ENCODE assay signal across 9 cellular contexts in the genomic region with DNA sequence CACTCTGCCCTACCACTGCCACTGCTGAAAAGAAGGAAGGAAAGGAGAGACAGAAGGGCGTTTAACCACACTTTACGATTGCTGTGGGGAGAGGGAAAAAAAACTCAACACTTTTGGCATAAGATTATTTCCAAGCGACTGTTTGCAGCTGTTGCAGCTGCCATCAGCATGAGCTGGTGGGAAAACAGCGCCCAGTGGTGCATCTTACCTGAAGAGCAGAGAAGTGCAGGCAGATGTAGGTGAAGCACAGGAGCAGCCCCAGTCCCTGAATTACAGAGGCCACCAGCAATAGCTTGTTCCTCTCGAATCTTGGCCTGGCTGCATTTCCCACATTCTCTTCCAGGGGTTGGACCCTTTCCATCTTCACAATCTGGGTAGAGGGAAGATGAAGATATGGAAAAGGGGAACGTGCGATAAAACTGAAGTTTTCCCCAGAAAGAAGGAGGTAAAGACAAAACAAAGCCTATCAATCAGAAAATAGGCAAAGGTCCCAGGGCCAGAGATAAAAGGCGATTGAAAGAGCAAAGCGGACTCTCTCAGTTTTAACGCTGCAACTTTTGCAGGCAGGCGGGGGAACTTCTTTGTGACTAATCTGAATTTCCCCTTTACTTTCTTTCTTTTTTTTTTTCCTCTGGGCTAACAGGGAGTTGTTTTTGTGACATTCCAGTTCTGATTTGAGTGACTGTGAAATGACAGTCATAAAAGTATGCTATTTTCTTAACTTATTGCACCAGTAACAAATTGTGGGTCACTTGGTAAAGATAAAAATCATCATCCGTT. TPM values are rescaled to one million over a fixed set of nuclear protein-coding genes. Genes with fewer than 3 reads are reported as not detected.
DNase-seq lines count a peak whose midpoint lies in the region; ATAC-seq and TF ChIP-seq lines count a peak whose summit lies in the region.
"Had no signal": no experiment of that assay in that cellular context is flagged by ENCODE, and none has a peak within 500 bp of the region (broad histone marks: within the 10 kb centered on the region; RNA-seq: fewer than 3 reads in every experiment).

A gene with protein sequence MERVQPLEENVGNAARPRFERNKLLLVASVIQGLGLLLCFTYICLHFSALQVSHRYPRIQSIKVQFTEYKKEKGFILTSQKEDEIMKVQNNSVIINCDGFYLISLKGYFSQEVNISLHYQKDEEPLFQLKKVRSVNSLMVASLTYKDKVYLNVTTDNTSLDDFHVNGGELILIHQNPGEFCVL (minus strand): TSS at position 516 of the 780 bp plus-strand sequence. CDS start 155 bp downstream, at position 361.

- H3K27ac Mint-ChIP-seq in activated T-helper 2 cell treated with anti-CD3 and anti-CD28 coated beads, Interferon-gamma antibody, Interleukin-2, Interleukin-4, amounts not matched to agents 10 μg/mL and 5 μg/mL and 100 μg/mL, durations not matched to agents 14 hours and 24 hours and 36 hours: no peak within 1 kb of the TSS
- peak within 1 kb of the TSS; percentile 64 for H3K27ac Mint-ChIP-seq in memory B cell

- H3K27me3 ChIP-seq in uterus: no peaks in the 10 kb centered on the region

- no peak for TF ChIP-seq CTCF in uterus (IDR thresholded peaks at IDR 0.05)

- no peaks in the 10 kb centered on the region for H3K9me3 Mint-ChIP-seq in activated T-helper 2 cell treated with anti-CD3 and anti-CD28 coated beads, Interferon-gamma antibody, Interleukin-2, Interleukin-4, amounts not matched to agents 10 μg/mL and 5 μg/mL and 100 μg/mL, durations not matched to agents 14 hours and 24 hours and 36 hours
- no peaks in the 10 kb centered on the region for H3K9me3 Mint-ChIP-seq in memory B cell

- H3K27ac ChIP-seq in uterus: peak within 1 kb of the TSS; percentile 16 to 39
- H3K27ac ChIP-seq: C4-2B had no signal

- H3K4me3 Mint-ChIP-seq in activated T-helper 2 cell treated with anti-CD3 and anti-CD28 coated beads, Interferon-gamma antibody, Interleukin-2, Interleukin-4, amounts not matched to agents 10 μg/mL and 5 μg/mL and 100 μg/mL, durations not matched to agents 14 hours and 24 hours and 36 hours (ENCODE audit: low read depth): peak within 1 kb of the TSS; percentile 61
- peak within 1 kb of the TSS; percentile 35 for H3K4me3 Mint-ChIP-seq in memory B cell

- no peaks in the 10 kb centered on the region for H3K36me3 ChIP-seq in uterus

- DNase-seq in Right ventricle myocardium inferior (ENCODE audit: missing footprints) (peak; percentile 58), cardiac septum (ENCODE audit: low spot score) (no peak), memory B cell (ENCODE audit: low spot score in 2 of 2) (no peak), uterus (peak in 1 of 2 donors; percentile 36), NCI-H446 treated with DMSO at 0.1 percent for 48 hours (lab: John Stamatoyannopoulos, UW) (no peak), NK-92 (lab: John Stamatoyannopoulos, UW; ENCODE audit: unreplicated experiment) (no peak)
- no peak for DNase-seq in activated T-helper 2 cell treated with anti-CD3 and anti-CD28 coated beads, Interferon-gamma antibody, Interleukin-2, Interleukin-4, amounts not matched to agents 10 μg/mL and 5 μg/mL and 100 μg/mL, durations not matched to agents 14 hours and 24 hours and 36 hours (ENCODE audit: low spot score)

- no peak within 1 kb of the TSS for H3K4me3 ChIP-seq in uterus

- ATAC-seq in Right ventricle myocardium inferior: peak; percentile 30
- ATAC-seq in memory B cell (ENCODE audit: low read depth): peak; percentile 37
- no peak for ATAC-seq in GM18867 (IDR thresholded peaks at IDR 0.05; ENCODE audit: unreplicated experiment)

- peaks cover 52% of the 10 kb centered on the region for H3K27me3 Mint-ChIP-seq in activated T-helper 2 cell treated with anti-CD3 and anti-CD28 coated beads, Interferon-gamma antibody, Interleukin-2, Interleukin-4, amounts not matched to agents 10 μg/mL and 5 μg/mL and 100 μg/mL, durations not matched to agents 14 hours and 24 hours and 36 hours (ENCODE audit: low read depth)
- H3K27me3 Mint-ChIP-seq in memory B cell: no peaks in the 10 kb centered on the region

- H3K36me3 Mint-ChIP-seq in activated T-helper 2 cell treated with anti-CD3 and anti-CD28 coated beads, Interferon-gamma antibody, Interleukin-2, Interleukin-4, amounts not matched to agents 10 μg/mL and 5 μg/mL and 100 μg/mL, durations not matched to agents 14 hours and 24 hours and 36 hours (ENCODE audit: low read depth): no peaks in the 10 kb centered on the region
- H3K36me3 Mint-ChIP-seq in memory B cell: no peaks in the 10 kb centered on the region

- H3K9me3 ChIP-seq in uterus: no peaks in the 10 kb centered on the region

- H3K4me1 ChIP-seq in uterus: no peaks in the 10 kb centered on the region

- intact Hi-C loops in Right ventricle myocardium inferior (cut with DNase I) (no loop called here), cardiac septum (cut with DNase I) (no loop called here), uterus (cut with DNase I; ENCODE audit: low total_unique reads) (no loop called here)
- intact Hi-C loops in activated T-helper 2 cell treated with anti-CD3 and anti-CD28 coated beads, Interferon-gamma antibody, Interleukin-2, Interleukin-4, amounts not matched to agents 10 μg/mL and 5 μg/mL and 100 μg/mL, durations not matched to agents 14 hours and 24 hours and 36 hours (cut with micrococcal nuclease): loop anchor here (1.0 to 10.0 kb wide), 5 partner anchors 12 to 562 kb away; no protein-coding TSS in a partner anchor

- no peak for TF ChIP-seq POLR2A in uterus (IDR thresholded peaks at IDR 0.05)

- H3K4me1 Mint-ChIP-seq in activated T-helper 2 cell treated with anti-CD3 and anti-CD28 coated beads, Interferon-gamma antibody, Interleukin-2, Interleukin-4, amounts not matched to agents 10 μg/mL and 5 μg/mL and 100 μg/mL, durations not matched to agents 14 hours and 24 hours and 36 hours (ENCODE audit: low read depth): peaks cover 31% of the 10 kb centered on the region
- H3K4me1 Mint-ChIP-seq in memory B cell: peaks cover 23% of the 10 kb centered on the region

RNA-seq across cellular contexts. Expression of the gene that starts here (rescaled TPM):
- 1.0 TPM for total RNA-seq in Right ventricle myocardium inferior
- 0.22 TPM for total RNA-seq in cardiac septum
- 1.1 and 1.3 TPM in 2 replicates for total RNA-seq in activated T-helper 2 cell treated with anti-CD3 and anti-CD28 coated beads, Interferon-gamma antibody, Interleukin-2, Interleukin-4, amounts not matched to agents 10 μg/mL and 5 μg/mL and 100 μg/mL, durations not matched to agents 14 hours and 24 hours and 36 hours
- total RNA-seq in uterus: 1 to 10 TPM in 3 of 4 donors, not detected in 1; 1.1 to 2.5 (median 1.5) TPM
